19 cellular contexts compared by ENCODE assay signal in genomic region chr11:12871788-12872321, GRCh38.
A peak's percentile ranks its signal among the peaks of the same experiment; 100 is the strongest.
DNase-seq lines count a peak whose midpoint lies in the region; ATAC-seq and TF ChIP-seq lines count a peak whose summit lies in the region.
"Had no signal": no experiment of that assay in that cellular context is flagged by ENCODE, and none has a peak within 500 bp of the region (broad histone marks: within the 10 kb centered on the region; RNA-seq: fewer than 3 reads in every experiment).

No MANE protein-coding gene starts in this region.

- no peak overlapping the region for H2AK5ac ChIP-seq in trophoblast cell (ENCODE audit: low read length)

- H2BK12ac ChIP-seq in trophoblast cell (ENCODE audit: low read length) = peak overlapping the region; percentile 42

- TF ChIP-seq POLR2A in testis (IDR thresholded peaks at IDR 0.05) (no peak), prostate gland (IDR thresholded peaks at IDR 0.05) (no peak)

- no peak overlapping the region for H2BK120ac ChIP-seq in trophoblast cell (ENCODE audit: insufficient read depth, low read length, poor library complexity)

- peaks cover 5% of the 10 kb centered on the region for H3K79me2 ChIP-seq in trophoblast cell (ENCODE audit: control insufficient read depth, insufficient read depth, low read length, poor library complexity)

- H3K14ac ChIP-seq in trophoblast cell (ENCODE audit: low read length) = peak overlapping the region; percentile 7

- peak overlapping the region; percentile 37 for H3K18ac ChIP-seq in trophoblast cell (ENCODE audit: low read length)

- H3K27me3 ChIP-seq in BE2C (no peaks in the 10 kb centered on the region), trophoblast cell (ENCODE audit: insufficient read depth, low read length) (no peaks in the 10 kb centered on the region), testis (no peaks in the 10 kb centered on the region), prostate gland (replicated peaks; ENCODE audit: insufficient read depth) (no peaks in the 10 kb centered on the region)
- H3K27me3 ChIP-seq: thyroid gland had no signal

- H4K12ac ChIP-seq in trophoblast cell (ENCODE audit: low read depth, low read length) = no peak overlapping the region

- H3K79me1 ChIP-seq in trophoblast cell (ENCODE audit: low read length) = peaks cover 3% of the 10 kb centered on the region

- H2AFZ ChIP-seq in trophoblast cell (ENCODE audit: insufficient read depth, low read length, poor library complexity) = no peak overlapping the region

- TF ChIP-seq CTCF in BE2C (IDR thresholded peaks at IDR 0.05; ENCODE audit: low read depth, low read length) (no peak), fibroblast of the aortic adventitia (IDR thresholded peaks at IDR 0.05; ENCODE audit: insufficient read depth, low read length) (no peak), testis (IDR thresholded peaks at IDR 0.05) (no peak), prostate gland (IDR thresholded peaks at IDR 0.05) (no peak)

- H4K91ac ChIP-seq in trophoblast cell (ENCODE audit: low read depth, low read length) = no peak overlapping the region

- H3K9ac ChIP-seq in trophoblast cell (ENCODE audit: low read length) = no peak overlapping the region

- H4K8ac ChIP-seq in trophoblast cell (ENCODE audit: low read depth, low read length) = no peak overlapping the region

- no peak overlapping the region for H3K23ac ChIP-seq in trophoblast cell (ENCODE audit: low read length)

- WGBS in trophoblast cell (ENCODE audit: extremely low coverage, insufficient coverage, insufficient read length) = no CpG with 5 or more reads among the region's 11 CpGs
- WGBS in testis, 2 donors = 86 to 93% methylated on average over 11 of the region's 11 CpGs
- 89% methylated on average over 11 of the region's 11 CpGs for WGBS in prostate gland

- H3K4me1 ChIP-seq in BE2C = peaks cover 20% of the 10 kb centered on the region
- peaks cover 10 to 19% of the 10 kb centered on the region in 2 experiments for H3K4me1 ChIP-seq in trophoblast cell (ENCODE audit: control insufficient read depth in 1 of 2, insufficient read depth in 2 of 2, low read length in 2 of 2)
- no peaks in the 10 kb centered on the region for H3K4me1 ChIP-seq in testis
- no peaks in the 10 kb centered on the region for H3K4me1 ChIP-seq in prostate gland (replicated peaks)
- H3K4me1 ChIP-seq: thyroid gland had no signal

- H3K9me3 ChIP-seq in BE2C = no peaks in the 10 kb centered on the region
- H3K9me3 ChIP-seq in trophoblast cell (ENCODE audit: insufficient read depth, low read depth, low read length) = no peaks in the 10 kb centered on the region
- H3K9me3 ChIP-seq in testis = no peaks in the 10 kb centered on the region
- no peaks in the 10 kb centered on the region for H3K9me3 ChIP-seq in prostate gland
- H3K9me3 ChIP-seq: psoas muscle, thyroid gland had no signal

- no peak overlapping the region for H3K4ac ChIP-seq in trophoblast cell (ENCODE audit: low read depth, low read length)

- no peak overlapping the region for H3K4me2 ChIP-seq in trophoblast cell (ENCODE audit: low read length)

- H3K36me3 ChIP-seq in BE2C = peaks cover 2% of the 10 kb centered on the region; the same call in 1 of the 2 replicates
- peaks cover 5 to 15% of the 10 kb centered on the region in 2 experiments for H3K36me3 ChIP-seq in trophoblast cell (ENCODE audit: control insufficient read depth in 1 of 2, insufficient read depth in 2 of 2, low read length in 2 of 2)
- no peaks in the 10 kb centered on the region for H3K36me3 ChIP-seq in testis (ENCODE audit: low read depth, missing control alignments)
- no peaks in the 10 kb centered on the region for H3K36me3 ChIP-seq in prostate gland
- H3K36me3 ChIP-seq: thyroid gland had no signal

- intact Hi-C loops in testis (cut with DNase I; ENCODE audit: low total_unique reads) (no loop called here), prostate gland (cut with DNase I) (loop anchor here (5.0 kb wide), 1 partner anchor 40 kb away; no protein-coding TSS in a partner anchor)

- H3K4me3 ChIP-seq in BE2C (ENCODE audit: low read depth, low read length) (no peak overlapping the region), fibroblast of the aortic adventitia (ENCODE audit: low read depth, low read length) (no peak overlapping the region), trophoblast cell (ENCODE audit: low read depth, low read length) (no peak overlapping the region), testis (no peak overlapping the region), prostate gland (no peak overlapping the region)
- H3K4me3 ChIP-seq: psoas muscle, thyroid gland had no signal

- no peak overlapping the region for H2BK5ac ChIP-seq in trophoblast cell (ENCODE audit: low read depth, low read length, poor library complexity)

- H3K27ac ChIP-seq in trophoblast cell (ENCODE audit: low read depth, low read length) (no peak overlapping the region), testis (no peak overlapping the region), prostate gland (no peak overlapping the region)
- H3K27ac ChIP-seq: thyroid gland had no signal

- no peak for ATAC-seq in GM18520 (IDR thresholded peaks at IDR 0.05; ENCODE audit: unreplicated experiment)
- ATAC-seq: stimulated activated effector memory CD8-positive, alpha-beta T cell treated with anti-CD3 and anti-CD28 coated beads, Interleukin-12 subunit alpha, Interleukin-12 subunit beta, amount 100 ng/mL, for 72 hours had no signal

- DNase-seq in BE2C (peak; percentile 42), RPMI7951 (ENCODE audit: low read depth) (peak; percentile 67), fibroblast of the aortic adventitia (ENCODE audit: low read depth) (peak; percentile 22), trophoblast cell (peak; percentile 29 to 48), testis (no peak), prostate gland (ENCODE audit: low spot score) (no peak)
- DNase-seq in effector CD4-positive, alpha-beta T cell = no peak
- DNase-seq: ACHN; activated naive CD4-positive, alpha-beta T cell treated with Interleukin-2 at 50 U/mL for 16 hours; CD4-positive, CD25-positive, alpha-beta regulatory T cell; DMS53; NCI-H2107; NCI-H526; psoas muscle; Right ventricle myocardium superior; T-helper 1 cell; thyroid gland had no signal

Comparison
In these comparisons a context has a peak if more than half of its experiments do, and no peak if none do; other contexts are left out.
1. DNase-seq: peak in BE2C (single experiment), RPMI7951 (single experiment), fibroblast of the aortic adventitia (single experiment) and trophoblast cell (2 of 2); none in effector CD4-positive, alpha-beta T cell (single experiment), testis (single experiment) and prostate gland (single experiment).